10 cellular contexts compared by ENCODE assay signal in the genomic region with DNA sequence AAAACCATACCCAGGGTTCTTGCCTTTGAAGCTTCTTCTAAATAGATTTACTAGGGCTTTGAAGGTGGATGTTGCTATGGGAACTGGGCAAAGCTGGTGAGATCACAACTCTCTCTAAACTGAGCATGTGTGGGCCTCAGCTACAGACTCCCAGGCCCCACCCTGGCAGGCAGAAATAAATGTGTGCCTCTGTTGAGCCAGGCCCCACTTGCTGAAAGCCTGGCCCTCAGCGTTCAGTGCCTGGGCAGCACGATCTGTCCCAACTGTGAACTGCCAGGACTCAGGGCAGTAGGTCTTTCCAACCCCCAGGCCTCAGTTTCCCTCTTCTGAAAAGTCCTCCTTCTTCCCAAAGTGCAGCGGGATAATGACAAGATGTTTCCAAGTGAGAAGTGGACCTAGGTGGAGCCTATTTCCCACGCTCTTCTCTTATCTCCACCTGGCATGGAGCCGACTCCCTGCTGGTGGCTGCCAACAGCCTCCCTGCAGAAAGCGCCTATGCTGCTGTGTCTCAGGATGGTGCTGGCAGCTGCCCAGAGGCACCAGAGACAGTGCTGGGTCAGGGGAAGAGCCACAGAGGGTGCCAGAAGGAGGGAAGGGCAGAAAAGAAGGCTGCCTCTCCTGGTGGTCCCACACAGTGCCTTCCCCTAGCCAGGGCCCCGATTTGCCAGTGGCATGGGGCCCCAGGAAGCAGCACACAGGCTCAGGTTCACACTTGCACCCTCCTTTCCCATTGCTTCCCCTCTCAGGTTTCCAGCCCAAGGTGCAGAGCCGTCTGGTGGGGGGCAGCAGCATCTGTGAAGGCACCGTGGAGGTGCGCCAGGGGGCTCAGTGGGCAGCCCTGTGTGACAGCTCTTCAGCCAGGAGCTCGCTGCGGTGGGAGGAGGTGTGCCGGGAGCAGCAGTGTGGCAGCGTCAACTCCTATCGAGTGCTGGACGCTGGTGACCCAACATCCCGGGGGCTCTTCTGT. TPM values are rescaled to one million over a fixed set of nuclear protein-coding genes. Genes with fewer than 3 reads are reported as not detected.
DNase-seq lines count a peak whose midpoint lies in the region; ATAC-seq lines count a peak whose summit lies in the region.
"Had no signal": no experiment of that assay in that cellular context is flagged by ENCODE, and none has a peak within 500 bp of the region (broad histone marks: within the 10 kb centered on the region; RNA-seq: fewer than 3 reads in every experiment).

No MANE protein-coding gene starts in this region.

- peak overlapping the region; percentile 47 for H3K27ac ChIP-seq in temporal lobe (ENCODE audit: low read depth, low read length)

- peaks cover 70% of the 10 kb centered on the region for H3K36me3 Mint-ChIP-seq in activated naive CD4-positive, alpha-beta T cell treated with anti-CD3 and anti-CD28 coated beads for 36 hours (ENCODE audit: low read depth)
- peaks cover 21 to 47% of the 10 kb centered on the region in 2 donors for H3K36me3 Mint-ChIP-seq in activated T-cell treated with anti-CD3 and anti-CD28 coated beads, Interleukin-2, amount 50 U/mL, for 72 hours (ENCODE audit: insufficient read depth in 2 of 2)

- H3K27ac Mint-ChIP-seq in activated naive CD4-positive, alpha-beta T cell treated with anti-CD3 and anti-CD28 coated beads for 36 hours = peak overlapping the region; percentile 67
- no peak overlapping the region for H3K27ac Mint-ChIP-seq in activated T-cell treated with anti-CD3 and anti-CD28 coated beads, Interleukin-2, amount 50 U/mL, for 72 hours

- H3K9me3 Mint-ChIP-seq in activated naive CD4-positive, alpha-beta T cell treated with anti-CD3 and anti-CD28 coated beads for 36 hours = no peaks in the 10 kb centered on the region
- peaks cover 0 to 3% of the 10 kb centered on the region in 2 donors for H3K9me3 Mint-ChIP-seq in activated T-cell treated with anti-CD3 and anti-CD28 coated beads, Interleukin-2, amount 50 U/mL, for 72 hours

- ATAC-seq in activated T-cell treated with anti-CD3 and anti-CD28 coated beads, Interleukin-2, amount 50 U/mL, for 72 hours (replicated peaks in 1 of 2) = peak; percentile 35 to 38
- ATAC-seq in left cardiac atrium (peak; percentile 72), GM19328 (IDR thresholded peaks at IDR 0.05; ENCODE audit: unreplicated experiment) (no peak), GM21515 (IDR thresholded peaks at IDR 0.05; ENCODE audit: unreplicated experiment) (no peak)

- no peak overlapping the region for H3K4me3 Mint-ChIP-seq in activated naive CD4-positive, alpha-beta T cell treated with anti-CD3 and anti-CD28 coated beads for 36 hours
- H3K4me3 Mint-ChIP-seq in activated T-cell treated with anti-CD3 and anti-CD28 coated beads, Interleukin-2, amount 50 U/mL, for 72 hours = peak overlapping the region in 1 of 2 donors; percentile 34

- no peaks in the 10 kb centered on the region for H3K27me3 Mint-ChIP-seq in activated naive CD4-positive, alpha-beta T cell treated with anti-CD3 and anti-CD28 coated beads for 36 hours (ENCODE audit: low read depth)
- H3K27me3 Mint-ChIP-seq in activated T-cell treated with anti-CD3 and anti-CD28 coated beads, Interleukin-2, amount 50 U/mL, for 72 hours (ENCODE audit: low read depth) = no peaks in the 10 kb centered on the region

- peak; percentile 41 for DNase-seq in activated naive CD4-positive, alpha-beta T cell treated with anti-CD3 and anti-CD28 coated beads for 36 hours
- no peak for DNase-seq in activated naive CD4-positive, alpha-beta T cell treated with Interleukin-2 at 50 U/mL for 16 hours
- DNase-seq in activated T-cell treated with anti-CD3 and anti-CD28 coated beads, Interleukin-2, amount 50 U/mL, for 72 hours = no peak
- DNase-seq in left cardiac atrium = peak; percentile 81
- DNase-seq in NCI-H146 (lab: John Stamatoyannopoulos, UW) = no peak
- DNase-seq: glutamatergic neuron, NCI-H82 had no signal

- H3K4me1 Mint-ChIP-seq in activated naive CD4-positive, alpha-beta T cell treated with anti-CD3 and anti-CD28 coated beads for 36 hours (ENCODE audit: low read depth) = peaks cover 52% of the 10 kb centered on the region
- H3K4me1 Mint-ChIP-seq in activated T-cell treated with anti-CD3 and anti-CD28 coated beads, Interleukin-2, amount 50 U/mL, for 72 hours (ENCODE audit: low read depth) = peaks cover 49% of the 10 kb centered on the region

- CTCF ChIA-PET in activated naive CD4-positive, alpha-beta T cell treated with anti-CD3 and anti-CD28 coated beads for 36 hours (lab: Charles Lee) = interaction anchor here (1.0 to 1.6 kb wide), 9 partner anchors 7 to 291 kb away, joined by 3 to 7 read pairs (median 3); no protein-coding TSS in a partner anchor

- intact Hi-C loops in activated naive CD4-positive, alpha-beta T cell treated with anti-CD3 and anti-CD28 coated beads for 36 hours (cut with micrococcal nuclease) = no loop called here
- intact Hi-C loops in left cardiac atrium (cut with DNase I) = no loop called here

RNA-seq across cellular contexts. Expression of a gene that starts 18.9 kb away (rescaled TPM):
- 100 to 1,000 TPM; 228 to 232 TPM for total RNA-seq in activated naive CD4-positive, alpha-beta T cell treated with anti-CD3 and anti-CD28 coated beads for 36 hours
- total RNA-seq in activated T-cell treated with anti-CD3 and anti-CD28 coated beads, Interleukin-2, amount 50 U/mL, for 72 hours = 100 to 1,000 TPM; 285 to 317 TPM
- total RNA-seq in left cardiac atrium (under 1 TPM; 0.37 to 0.94 TPM), temporal lobe (not detected)

RNA-seq across cellular contexts. Expression of a gene that starts 40.1 kb away (rescaled TPM):
- 1 to 10 TPM; 8.5 to 8.9 TPM for total RNA-seq in activated naive CD4-positive, alpha-beta T cell treated with anti-CD3 and anti-CD28 coated beads for 36 hours
- total RNA-seq in activated T-cell treated with anti-CD3 and anti-CD28 coated beads, Interleukin-2, amount 50 U/mL, for 72 hours = 10 to 100 TPM; 13.0 to 14.9 TPM
- total RNA-seq in left cardiac atrium (10 to 100 TPM; 18.6 to 23.1 TPM), temporal lobe (3.4 TPM)

Comparison
In these comparisons a context has a peak if more than half of its experiments do, and no peak if none do; other contexts are left out.
1. DNase-seq: peak in activated naive CD4-positive, alpha-beta T cell treated with anti-CD3 and anti-CD28 coated beads for 36 hours (single experiment) and left cardiac atrium (single experiment); none in activated naive CD4-positive, alpha-beta T cell treated with Interleukin-2 at 50 U/mL for 16 hours (single experiment), activated T-cell treated with anti-CD3 and anti-CD28 coated beads, Interleukin-2, amount 50 U/mL, for 72 hours (0 of 2) and NCI-H146 (single experiment).
2. ATAC-seq: peak in activated T-cell treated with anti-CD3 and anti-CD28 coated beads, Interleukin-2, amount 50 U/mL, for 72 hours (2 of 2) and left cardiac atrium (2 of 2); none in GM19328 (single experiment) and GM21515 (single experiment).
3. RNA of a gene that starts 18.9 kb away (total RNA-seq): 285 to 317 TPM in activated T-cell treated with anti-CD3 and anti-CD28 coated beads, Interleukin-2, amount 50 U/mL, for 72 hours and 228 to 232 TPM in activated naive CD4-positive, alpha-beta T cell treated with anti-CD3 and anti-CD28 coated beads for 36 hours; 0.37 to 0.94 TPM in left cardiac atrium and not detected in temporal lobe (single experiment); every median in the first group is over 100 times any median in the second.